1 cellular context compared by ENCODE assay signal in genomic region chr11:130487390-130488186, GRCh38.
TF ChIP-seq lines count a peak whose summit lies in the region.

No MANE protein-coding gene starts in this region.

TF ChIP-seq in HepG2, 621 proteins besides CTCF, POLR2A, EP300 and RAD21 (continued from another document):
- TF ChIP-seq ZNF740 (CRISPR knock-in tag; IDR thresholded peaks at IDR 0.05) = no peak
- TF ChIP-seq HMG20B (CRISPR knock-in tag; conservative IDR thresholded peaks at IDR 0.05) = no peak
- peak; percentile 25; the same call in 1 of the 2 replicates for TF ChIP-seq TFDP1 (CRISPR knock-in tag; IDR thresholded peaks at IDR 0.05; ENCODE audit: borderline replicate concordance)
- TF ChIP-seq KDM5A (IDR thresholded peaks at IDR 0.05; ENCODE audit: borderline replicate concordance, low read length) = no peak
- no peak for TF ChIP-seq THRA (CRISPR knock-in tag; IDR thresholded peaks at IDR 0.05; ENCODE audit: borderline replicate concordance)
- TF ChIP-seq MTA1 (CRISPR knock-in tag; IDR thresholded peaks at IDR 0.05; ENCODE audit: borderline replicate concordance) = no peak
- no peak for TF ChIP-seq ZNF230 (CRISPR knock-in tag; IDR thresholded peaks at IDR 0.05)
- no peak for TF ChIP-seq REST (IDR thresholded peaks at IDR 0.05; ENCODE audit: borderline replicate concordance in 1 of 2, low read depth in 1 of 2, low read length in 2 of 2)
- TF ChIP-seq CHD4 (IDR thresholded peaks at IDR 0.05; ENCODE audit: borderline replicate concordance, low read length) = no peak
- TF ChIP-seq KDM1A (CRISPR knock-in tag; IDR thresholded peaks at IDR 0.05) = no peak
- TF ChIP-seq ZNF687 (CRISPR knock-in tag; IDR thresholded peaks at IDR 0.05) = peak; percentile 32
- TF ChIP-seq MLLT10 (CRISPR knock-in tag; IDR thresholded peaks at IDR 0.05) = no peak
- TF ChIP-seq ZNF407 (CRISPR knock-in tag; IDR thresholded peaks at IDR 0.05; ENCODE audit: not compliant biosample characterization) = no peak
- TF ChIP-seq ATF1 (CRISPR knock-in tag; IDR thresholded peaks at IDR 0.05) = no peak
- no peak for TF ChIP-seq NPAS2 (CRISPR knock-in tag; IDR thresholded peaks at IDR 0.05; ENCODE audit: borderline replicate concordance)
- no peak for TF ChIP-seq ZFP90 (CRISPR knock-in tag; IDR thresholded peaks at IDR 0.05; ENCODE audit: borderline replicate concordance)
- peak; percentile 38; the same call in 1 of the 2 replicates for TF ChIP-seq ZNF430 (CRISPR knock-in tag; IDR thresholded peaks at IDR 0.05)
- TF ChIP-seq CHCHD3 (CRISPR knock-in tag; IDR thresholded peaks at IDR 0.05) = no peak
- no peak for TF ChIP-seq BCL6 (CRISPR knock-in tag; IDR thresholded peaks at IDR 0.05)
- no peak for TF ChIP-seq EEA1 (CRISPR knock-in tag; IDR thresholded peaks at IDR 0.05; ENCODE audit: borderline replicate concordance)
- TF ChIP-seq ZNF441 (CRISPR knock-in tag; IDR thresholded peaks at IDR 0.05; ENCODE audit: borderline replicate concordance) = no peak
- TF ChIP-seq ZNF724P (CRISPR knock-in tag; IDR thresholded peaks at IDR 0.05; ENCODE audit: borderline replicate concordance) = no peak
- no peak for TF ChIP-seq MEIS2 (CRISPR knock-in tag; IDR thresholded peaks at IDR 0.05)
- no peak for TF ChIP-seq IKZF4 (CRISPR knock-in tag; IDR thresholded peaks at IDR 0.05; ENCODE audit: borderline replicate concordance, low read depth, not compliant biosample characterization)
- no peak for TF ChIP-seq ZNF674 (CRISPR knock-in tag; IDR thresholded peaks at IDR 0.05; ENCODE audit: low read depth)
- no peak for TF ChIP-seq ZNF766 (CRISPR knock-in tag; IDR thresholded peaks at IDR 0.05; ENCODE audit: borderline replicate concordance)
- no peak for TF ChIP-seq MTF1 (CRISPR knock-in tag; IDR thresholded peaks at IDR 0.05)
- TF ChIP-seq TRAFD1 (CRISPR knock-in tag; IDR thresholded peaks at IDR 0.05; ENCODE audit: borderline replicate concordance) = no peak
- no peak for TF ChIP-seq PAXIP1 (CRISPR knock-in tag; conservative IDR thresholded peaks at IDR 0.05)
- no peak for TF ChIP-seq PAF1 (CRISPR knock-in tag; IDR thresholded peaks at IDR 0.05)
- TF ChIP-seq ZNF460 (CRISPR knock-in tag; IDR thresholded peaks at IDR 0.05; ENCODE audit: borderline replicate concordance) = no peak
- TF ChIP-seq JUND (CRISPR knock-in tag; IDR thresholded peaks at IDR 0.05) = no peak
- TF ChIP-seq MED13 (CRISPR knock-in tag; IDR thresholded peaks at IDR 0.05) = no peak
- TF ChIP-seq HDAC2 (CRISPR knock-in tag; IDR thresholded peaks at IDR 0.05) = no peak
- TF ChIP-seq ZSCAN25 (CRISPR knock-in tag; IDR thresholded peaks at IDR 0.05) = no peak
TF ChIP-seq in HepG2: peak in this region for 18.
